12 cellular contexts compared by ENCODE assay signal in genomic region chr12:69929531-69929930, GRCh38.
"Had no signal": no experiment of that assay in that cellular context is flagged by ENCODE, and none has a peak within 500 bp of the region (broad histone marks: within the 10 kb centered on the region; RNA-seq: fewer than 3 reads in every experiment).

No MANE protein-coding gene starts in this region.

- H3K27ac ChIP-seq: colonic mucosa, pancreas, stomach had no signal

- ATAC-seq: left colon had no signal

- H3K9me3 ChIP-seq: colonic mucosa, pancreas, stomach had no signal

- H3K4me3 ChIP-seq: colonic mucosa, pancreas, stomach had no signal

- H3K27me3 ChIP-seq: colonic mucosa, pancreas, stomach had no signal

- DNase-seq: activated CD4-positive, alpha-beta memory T cell treated with anti-CD3 and anti-CD28 coated beads for 36 hours; activated gamma-delta T cell treated with Interleukin-2 at 50 U/mL for 16 hours; activated naive CD8-positive, alpha-beta T cell treated with anti-CD3 and anti-CD28 coated beads for 36 hours; activated T-cell treated with anti-CD3 and anti-CD28 coated beads, Interleukin-2, amount 50 U/mL, for 48 hours; aorta; colonic mucosa; effector CD4-positive, alpha-beta T cell; hypothalamus; left colon; pancreas; stomach; SW 1271 had no signal

- H3K4me1 ChIP-seq: colonic mucosa, pancreas, stomach had no signal

- H3K36me3 ChIP-seq: colonic mucosa, pancreas, stomach had no signal
